ENCODE assay signal across 1 cellular context in genomic region chr9:133477461-133477860, GRCh38.
TF ChIP-seq lines count a peak whose summit lies in the region.

No MANE protein-coding gene starts in this region.

TF ChIP-seq in HepG2, 621 proteins besides CTCF, POLR2A, EP300 and RAD21:
- TF ChIP-seq ARID2 (CRISPR knock-in tag; IDR thresholded peaks at IDR 0.05; ENCODE audit: borderline replicate concordance) (no peak), ZNF557 (CRISPR knock-in tag; IDR thresholded peaks at IDR 0.05) (no peak), MIXL1 (CRISPR knock-in tag; IDR thresholded peaks at IDR 0.05) (no peak), HDAC1 (CRISPR knock-in tag; IDR thresholded peaks at IDR 0.05) (no peak), ZBTB7A (CRISPR knock-in tag; IDR thresholded peaks at IDR 0.05) (no peak), ZNF24 (IDR thresholded peaks at IDR 0.05) (no peak), MAFG (CRISPR knock-in tag; IDR thresholded peaks at IDR 0.05) (no peak), MXD3 (CRISPR knock-in tag; IDR thresholded peaks at IDR 0.05) (no peak), RFX3 (CRISPR knock-in tag; IDR thresholded peaks at IDR 0.05) (no peak), ARID4A (CRISPR knock-in tag; IDR thresholded peaks at IDR 0.05; ENCODE audit: borderline replicate concordance) (no peak), ZKSCAN1 (IDR thresholded peaks at IDR 0.05; ENCODE audit: low read length) (no peak), TBX2 (CRISPR knock-in tag; IDR thresholded peaks at IDR 0.05; ENCODE audit: borderline replicate concordance) (no peak), KDM6A (CRISPR knock-in tag; IDR thresholded peaks at IDR 0.05; ENCODE audit: low read depth) (no peak), AFF4 (CRISPR knock-in tag; IDR thresholded peaks at IDR 0.05) (no peak), NFRKB (IDR thresholded peaks at IDR 0.05) (no peak), SOX6 (IDR thresholded peaks at IDR 0.05) (no peak), SOX6 (CRISPR knock-in tag; IDR thresholded peaks at IDR 0.05) (no peak), ZNF276 (CRISPR knock-in tag; IDR thresholded peaks at IDR 0.05; ENCODE audit: low read depth) (no peak)
TF ChIP-seq in HepG2: peak in this region for 0.
